In the genomic region with DNA sequence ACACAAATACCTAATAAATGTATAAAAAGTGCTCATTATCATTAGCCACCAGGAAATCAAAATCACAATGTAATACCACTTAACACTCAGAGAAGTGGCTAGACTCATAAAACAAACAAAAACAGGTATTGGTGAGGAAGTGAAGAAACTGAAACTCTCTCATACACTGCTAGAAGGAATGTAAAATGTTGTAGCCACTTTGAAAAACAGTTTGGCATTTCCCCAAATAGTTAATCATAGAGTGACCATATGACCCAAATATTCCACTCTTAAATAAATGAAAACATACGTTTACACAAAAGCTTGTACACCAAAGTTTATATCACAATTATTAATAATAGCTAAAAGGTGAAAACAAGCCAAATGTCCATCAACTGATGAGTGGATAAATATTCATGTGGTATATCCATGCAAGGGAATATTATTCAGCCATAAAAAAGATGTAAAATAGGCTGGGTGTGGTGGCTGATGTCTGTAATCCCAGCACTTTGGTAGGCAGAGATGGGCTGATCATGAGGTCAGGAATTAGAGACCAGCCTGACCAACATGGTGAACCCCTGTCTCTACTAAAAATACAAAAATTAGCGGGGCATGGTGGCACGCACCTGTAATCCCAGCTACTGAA, we compare ENCODE assay signal across 22 cellular contexts.
"Had no signal": no experiment of that assay in that cellular context is flagged by ENCODE, and none has a peak within 500 bp of the region (broad histone marks: within the 10 kb centered on the region; RNA-seq: fewer than 3 reads in every experiment).

No MANE protein-coding gene starts in this region.

- H3K4me3 ChIP-seq: body of pancreas, gastroesophageal sphincter, heart left ventricle, mucosa of descending colon, thyroid gland had no signal

- H3K4me1 ChIP-seq: body of pancreas, thyroid gland had no signal

- H3K27me3 ChIP-seq: body of pancreas, gastroesophageal sphincter, heart left ventricle, thyroid gland had no signal

- ATAC-seq: activated CD8-positive, alpha-beta T cell treated with anti-CD3 and anti-CD28 coated beads, Interleukin-2, amount 10 ng/mL, durations not matched to agents 7 days and 5 days; body of pancreas; effector memory CD8-positive, alpha-beta T cell; gastroesophageal sphincter; heart left ventricle; left ventricle myocardium superior; mucosa of descending colon had no signal

- H3K9me3 ChIP-seq: body of pancreas, gastroesophageal sphincter, mucosa of descending colon, thyroid gland had no signal

- H3K4me1 Mint-ChIP-seq: activated CD4-positive, alpha-beta T cell treated with anti-CD3 and anti-CD28 coated beads, Interleukin-2, amount 10 ng/mL, durations not matched to agents 24 days and 14 days; memory B cell; naive B cell; neural crest cell had no signal

- H3K4me3 Mint-ChIP-seq: activated CD4-positive, alpha-beta T cell treated with anti-CD3 and anti-CD28 coated beads, Interleukin-2, amount 10 ng/mL, durations not matched to agents 24 days and 14 days; activated CD8-positive, alpha-beta T cell treated with anti-CD3 and anti-CD28 coated beads, Interleukin-2, amount 10 ng/mL, durations not matched to agents 7 days and 5 days; activated naive CD4-positive, alpha-beta T cell treated with anti-CD3 and anti-CD28 coated beads for 36 hours; activated T-cell treated with anti-CD3 and anti-CD28 coated beads, Interleukin-2, amount 50 U/mL, for 24 hours; effector memory CD8-positive, alpha-beta T cell; memory B cell; naive B cell; neural crest cell had no signal

- H3K36me3 Mint-ChIP-seq: memory B cell, naive B cell had no signal

- H3K27me3 Mint-ChIP-seq: activated CD4-positive, alpha-beta T cell treated with anti-CD3 and anti-CD28 coated beads, Interleukin-2, amount 10 ng/mL, durations not matched to agents 24 days and 14 days; activated T-cell treated with anti-CD3 and anti-CD28 coated beads, Interleukin-2, amount 50 U/mL, for 24 hours; effector memory CD8-positive, alpha-beta T cell; memory B cell; naive B cell; progenitor cell of endocrine pancreas had no signal

- DNase-seq: activated CD4-positive, alpha-beta T cell treated with anti-CD3 and anti-CD28 coated beads, Interleukin-2, amount 10 ng/mL, durations not matched to agents 24 days and 14 days; activated CD8-positive, alpha-beta T cell treated with anti-CD3 and anti-CD28 coated beads, Interleukin-2, amount 10 ng/mL, durations not matched to agents 7 days and 5 days; activated naive CD4-positive, alpha-beta T cell treated with anti-CD3 and anti-CD28 coated beads for 36 hours; activated T-cell treated with anti-CD3 and anti-CD28 coated beads, Interleukin-2, amount 50 U/mL, for 24 hours; body of pancreas; caudate nucleus; effector memory CD8-positive, alpha-beta T cell; erythroblast; heart left ventricle; kidney glomerular epithelial cell; left ventricle myocardium superior; mucosa of descending colon; naive B cell; stimulated activated CD4-positive, alpha-beta T cell treated with anti-CD3 and anti-CD28 coated beads, Interleukin-12 subunit alpha, Interleukin-12 subunit beta, amount 100 ng/mL, for 4 hours; stimulated activated CD4-positive, alpha-beta T cell treated with anti-CD3 and anti-CD28 coated beads, Interleukin-1b, Interleukin-23, amount 100 ng/mL, for 48 hours; stimulated activated naive CD4-positive, alpha-beta T cell treated with Interleukin-2 at 50 U/mL for 16 hours; T1000; thyroid gland had no signal

- H3K27ac ChIP-seq: body of pancreas, gastroesophageal sphincter, heart left ventricle, thyroid gland had no signal

- H3K36me3 ChIP-seq: gastroesophageal sphincter, heart left ventricle, thyroid gland had no signal

- H3K27ac Mint-ChIP-seq: activated CD4-positive, alpha-beta T cell treated with anti-CD3 and anti-CD28 coated beads, Interleukin-2, amount 10 ng/mL, durations not matched to agents 24 days and 14 days; activated CD8-positive, alpha-beta T cell treated with anti-CD3 and anti-CD28 coated beads, Interleukin-2, amount 10 ng/mL, durations not matched to agents 7 days and 5 days; activated naive CD4-positive, alpha-beta T cell treated with anti-CD3 and anti-CD28 coated beads for 36 hours; activated T-cell treated with anti-CD3 and anti-CD28 coated beads, Interleukin-2, amount 50 U/mL, for 24 hours; effector memory CD8-positive, alpha-beta T cell; memory B cell; progenitor cell of endocrine pancreas had no signal
